Comparison of ENCODE assay signal across 8 cellular contexts in the genomic region with DNA sequence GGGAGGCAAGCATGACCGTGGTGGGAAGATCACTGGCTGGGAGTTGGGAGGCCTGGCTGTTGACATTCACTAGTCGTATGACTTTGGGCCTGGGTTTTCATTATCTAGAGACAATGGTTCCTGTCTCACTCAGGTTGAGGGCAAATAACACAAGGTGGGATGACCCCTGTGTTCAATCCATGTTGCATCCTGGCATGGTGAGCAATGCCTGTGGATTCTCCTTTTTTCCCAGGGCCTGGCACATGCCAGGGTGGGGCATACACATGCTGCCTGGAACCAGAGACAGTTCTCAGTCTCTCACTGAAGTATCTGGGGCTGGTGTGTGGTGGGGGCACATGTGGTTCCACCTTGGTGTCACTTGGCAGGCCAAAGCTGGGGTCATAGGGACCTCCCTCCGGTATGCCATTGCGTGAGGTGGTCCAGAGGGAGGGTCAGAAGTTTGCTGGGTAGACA. TPM values are rescaled to one million over a fixed set of nuclear protein-coding genes. Genes with fewer than 3 reads are reported as not detected.
DNase-seq lines count a peak whose midpoint lies in the region; ATAC-seq, FAIRE-seq and TF ChIP-seq lines count a peak whose summit lies in the region.

No MANE protein-coding gene starts in this region.

- no peak for ATAC-seq in Panc1

- TF ChIP-seq CTCF in Panc1 (IDR thresholded peaks at IDR 0.05) = no peak
- TF ChIP-seq CTCF in endothelial cell of umbilical vein (IDR thresholded peaks at IDR 0.05; ENCODE audit: extremely low read depth in 1 of 2, insufficient read depth in 1 of 2, low read depth in 1 of 2, low read length in 2 of 2) = no peak
- TF ChIP-seq CTCF in osteocyte (IDR thresholded peaks at IDR 0.05) = no peak

- CTCF ChIA-PET in Panc1 (lab: Charles Lee) (no interaction called here), endothelial cell of umbilical vein (lab: Charles Lee) (interaction anchor here (1.0 to 1.3 kb wide), 3 partner anchors 22 to 45 kb away, joined by 3 to 6 read pairs (median 3); no protein-coding TSS in a partner anchor)

- peak overlapping the region; percentile 20 to 57 (median 45); a peak in 15 of 20 replicates for H3K4me3 ChIP-seq in BLaER1 treated with 17β-estradiol and CSF1 and Interleukin-3, amounts not matched to agents 10 nM and 100 nM
- H3K4me3 ChIP-seq in Panc1 (ENCODE audit: low read depth in 2 of 2, low read length in 2 of 2) = peak overlapping the region in 1 of 2 experiments; percentile 52; a peak in 2 of 4 replicates
- no peak overlapping the region for H3K4me3 ChIP-seq in endothelial cell of umbilical vein (replicated peaks in 1 of 3; ENCODE audit: insufficient read depth in 1 of 3, low read depth in 1 of 3, low read length in 3 of 3)

- BruUV-seq in Panc1 (replicated peaks; lab: Mats Ljungman, UMichigan) = no TSS peak
- no TSS peak for BruUV-seq in endothelial cell of umbilical vein (replicated peaks; lab: Mats Ljungman, UMichigan)

- peak overlapping the region; percentile 93 for H3K27ac Mint-ChIP-seq in osteocyte (ENCODE audit: unreplicated experiment)

- no peaks in the 10 kb centered on the region for H3K9me1 ChIP-seq in endothelial cell of umbilical vein (replicated peaks; ENCODE audit: control insufficient read depth, extremely low read depth, insufficient read depth, low read length)

- no peaks in the 10 kb centered on the region for H3K27me3 ChIP-seq in BLaER1 treated with 17β-estradiol and CSF1 and Interleukin-3, amounts not matched to agents 10 nM and 100 nM
- no peaks in the 10 kb centered on the region for H3K27me3 ChIP-seq in Panc1 (ENCODE audit: control insufficient read depth, insufficient read depth, low read length)
- no peaks in the 10 kb centered on the region for H3K27me3 ChIP-seq in endothelial cell of umbilical vein (ENCODE audit: control insufficient read depth in 2 of 2, insufficient read depth in 2 of 2, low read length in 2 of 2)

- H2AFZ ChIP-seq in endothelial cell of umbilical vein (ENCODE audit: low read depth, low read length) = no peak overlapping the region

- no peaks in the 10 kb centered on the region for H3K36me3 Mint-ChIP-seq in osteocyte (ENCODE audit: unreplicated experiment)

- no peak for TF ChIP-seq POLR2A in endothelial cell of umbilical vein (IDR thresholded peaks at IDR 0.05; ENCODE audit: low read depth, low read length)

- peak overlapping the region; percentile 65 for H3K4me3 Mint-ChIP-seq in osteocyte (ENCODE audit: unreplicated experiment)

- no peaks in the 10 kb centered on the region for H3K27me3 Mint-ChIP-seq in osteocyte (ENCODE audit: unreplicated experiment)

- FAIRE-seq in endothelial cell of umbilical vein (lab: Jason Lieb, UNC) = no peak

- H3K9me3 ChIP-seq in BLaER1 treated with 17β-estradiol and CSF1 and Interleukin-3, amounts not matched to agents 10 nM and 100 nM (replicated peaks in 1 of 11) = no peaks in the 10 kb centered on the region
- H3K9me3 ChIP-seq in Panc1 (ENCODE audit: control insufficient read depth, insufficient read depth, low read depth, low read length) (no peaks in the 10 kb centered on the region), endothelial cell of umbilical vein (replicated peaks; ENCODE audit: control insufficient read depth, insufficient read depth, low read length) (no peaks in the 10 kb centered on the region)

- H3K4me2 ChIP-seq in BLaER1 treated with 17β-estradiol and CSF1 and Interleukin-3, amounts not matched to agents 10 nM and 100 nM = peak overlapping the region; percentile 93 to 99 (median 97)
- H3K4me2 ChIP-seq in endothelial cell of umbilical vein (ENCODE audit: insufficient read depth, low read length) = peak overlapping the region; percentile 60

- H3K9me3 Mint-ChIP-seq in osteocyte (ENCODE audit: unreplicated experiment) = no peaks in the 10 kb centered on the region

- H4K20me1 ChIP-seq in BLaER1 treated with 17β-estradiol and CSF1 and Interleukin-3, amounts not matched to agents 10 nM and 100 nM = peaks cover 0 to 9% (median 0%) of the 10 kb centered on the region in 11 experiments; a peak in 2 of 22 replicates
- no peaks in the 10 kb centered on the region for H4K20me1 ChIP-seq in endothelial cell of umbilical vein (replicated peaks; ENCODE audit: control insufficient read depth, extremely low read depth, insufficient read depth, low read length)

- no peaks in the 10 kb centered on the region for H3K36me3 ChIP-seq in BLaER1 treated with 17β-estradiol and CSF1 and Interleukin-3, amounts not matched to agents 10 nM and 100 nM
- H3K36me3 ChIP-seq in Panc1 (ENCODE audit: control insufficient read depth, insufficient read depth, low read length) (no peaks in the 10 kb centered on the region), endothelial cell of umbilical vein (ENCODE audit: control insufficient read depth in 2 of 2, extremely low read depth in 1 of 2, insufficient read depth in 2 of 2, low read length in 2 of 2) (no peaks in the 10 kb centered on the region)

- POLR2A ChIA-PET in Panc1 (lab: Charles Lee) (interaction anchor here (0.6 kb wide), 2 partner anchors 24 to 239 kb away, joined by 3 to 4 read pairs; no protein-coding TSS in a partner anchor), endothelial cell of umbilical vein (lab: Charles Lee) (no interaction called here)

- dilution Hi-C loops in endothelial cell of umbilical vein (cut with MboI; ENCODE audit: extremely low pct_ligation_motif_present, low sequenced_read_pairs) = no loop called here

- peaks cover 2% of the 10 kb centered on the region for H3K79me2 ChIP-seq in endothelial cell of umbilical vein (ENCODE audit: control insufficient read depth, insufficient read depth, low read length)

- no peak for DNase-seq in Panc1 (ENCODE audit: low read depth, low spot score)
- no peak for DNase-seq in endothelial cell of umbilical vein (ENCODE audit: low read depth, low spot score)
- no peak for DNase-seq in osteocyte (ENCODE audit: extremely low spot score, unreplicated experiment)
- DNase-seq in effector CD4-positive, alpha-beta T cell = no peak
- no peak for DNase-seq in NCI-H2171 treated with DMSO at 0.1 percent for 48 hours (lab: John Stamatoyannopoulos, UW)
- no peak for DNase-seq in NCI-H510A treated with DMSO at 0.1 percent for 48 hours (lab: John Stamatoyannopoulos, UW)
- no peak for DNase-seq in activated CD4-positive, CD25-positive, alpha-beta regulatory T cell treated with anti-CD3 and anti-CD28 coated beads, Interleukin-2, amount 50 U/mL, for 72 hours

- in situ Hi-C loops in Panc1 (cut with HindIII; ENCODE audit: low pct_unique_long_range_greater_than_20kb, low sequenced_read_pairs) = no loop called here

- H3K4me1 ChIP-seq in BLaER1 treated with 17β-estradiol and CSF1 and Interleukin-3, amounts not matched to agents 10 nM and 100 nM = peaks cover 92 to 97% (median 96%) of the 10 kb centered on the region in 10 experiments
- H3K4me1 ChIP-seq in Panc1 (ENCODE audit: control insufficient read depth, insufficient read depth, low read length) (peaks cover 74% of the 10 kb centered on the region), endothelial cell of umbilical vein (ENCODE audit: control insufficient read depth, extremely low read depth, insufficient read depth, low read length) (peaks cover 48% of the 10 kb centered on the region)

- H3K27ac ChIP-seq in BLaER1 treated with 17β-estradiol and CSF1 and Interleukin-3, amounts not matched to agents 10 nM and 100 nM = peak overlapping the region; percentile 30 to 93 (median 85); a peak in 21 of 22 replicates
- H3K27ac ChIP-seq in Panc1 (ENCODE audit: low read length) (peak overlapping the region; percentile 78), endothelial cell of umbilical vein (ENCODE audit: insufficient read depth, low read depth, low read length) (no peak overlapping the region)

- intact Hi-C loops in Panc1 (cut with micrococcal nuclease; ENCODE audit: unreplicated experiment) = no loop called here
- intact Hi-C loops in endothelial cell of umbilical vein (cut with micrococcal nuclease) = no loop called here

- peaks cover 89% of the 10 kb centered on the region for H3K4me1 Mint-ChIP-seq in osteocyte (ENCODE audit: unreplicated experiment)

- peak overlapping the region; percentile 61 to 85 (median 76) for H3K9ac ChIP-seq in BLaER1 treated with 17β-estradiol and CSF1 and Interleukin-3, amounts not matched to agents 10 nM and 100 nM
- H3K9ac ChIP-seq in endothelial cell of umbilical vein (replicated peaks; ENCODE audit: extremely low read depth, insufficient read depth, low read length) = no peak overlapping the region

RNA-seq across cellular contexts. Expression of gene THRA, which starts 5.4 kb away (rescaled TPM):
- 11.7 TPM for total RNA-seq in Panc1 (2021; ENCODE audit: unreplicated experiment)
- polyA plus RNA-seq in Panc1 (2012; ENCODE audit: insufficient read length) = 13.6 TPM
- 24.9 and 29.6 TPM in 2 replicates for total RNA-seq in endothelial cell of umbilical vein
- 17.4 and 18.8 TPM in 2 replicates for polyA plus RNA-seq in endothelial cell of umbilical vein
- 17.9 and 18.5 TPM in 2 replicates for polyA plus RNA-seq in endothelial cell of umbilical vein (2011; cell fraction: cytosol; rRNA removed)
- 14.3 and 20.5 TPM in 2 replicates for polyA plus RNA-seq in endothelial cell of umbilical vein (2011; cell fraction: nucleus; rRNA removed)
- polyA plus RNA-seq in endothelial cell of umbilical vein (2012) = 22.3 and 27.8 TPM in 2 replicates
- 18.1 and 19.7 TPM in 2 replicates for polyA minus RNA-seq in endothelial cell of umbilical vein
- 7.4 TPM for polyA minus RNA-seq in endothelial cell of umbilical vein (2011; cell fraction: cytosol; rRNA and poly(A)+ RNA removed)
- 6.3 and 8.5 TPM in 2 replicates for polyA minus RNA-seq in endothelial cell of umbilical vein (2011; cell fraction: nucleus; rRNA and poly(A)+ RNA removed)
- total RNA-seq in osteocyte = 44.6 and 46.3 TPM in 2 replicates

RNA-seq across cellular contexts. Expression of gene MED24, which starts 13.9 kb away (rescaled TPM):
- total RNA-seq in Panc1 (2021; ENCODE audit: unreplicated experiment) = 93.9 TPM
- polyA plus RNA-seq in Panc1 (2012; ENCODE audit: insufficient read length) = 89.2 TPM
- total RNA-seq in endothelial cell of umbilical vein = 120 and 124 TPM in 2 replicates
- polyA plus RNA-seq in endothelial cell of umbilical vein = 120 and 122 TPM in 2 replicates
- polyA plus RNA-seq in endothelial cell of umbilical vein (2011; cell fraction: cytosol; rRNA removed) = 98.6 and 101 TPM in 2 replicates
- polyA plus RNA-seq in endothelial cell of umbilical vein (2011; cell fraction: nucleus; rRNA removed) = 353 and 444 TPM in 2 replicates
- 97.1 and 98.7 TPM in 2 replicates for polyA plus RNA-seq in endothelial cell of umbilical vein (2012)
- 152 and 208 TPM in 2 replicates for polyA minus RNA-seq in endothelial cell of umbilical vein
- polyA minus RNA-seq in endothelial cell of umbilical vein (2011; cell fraction: cytosol; rRNA and poly(A)+ RNA removed) = 84.2 TPM
- polyA minus RNA-seq in endothelial cell of umbilical vein (2011; cell fraction: nucleus; rRNA and poly(A)+ RNA removed) = 180 and 192 TPM in 2 replicates
- 74.5 and 96.2 TPM in 2 replicates for total RNA-seq in osteocyte

RNA-seq across cellular contexts. Expression of gene NR1D1, which starts 32.2 kb away (rescaled TPM):
- 8.8 TPM for total RNA-seq in Panc1 (2021; ENCODE audit: unreplicated experiment)
- polyA plus RNA-seq in Panc1 (2012; ENCODE audit: insufficient read length) = 8.6 TPM
- 5.2 and 6.1 TPM in 2 replicates for total RNA-seq in endothelial cell of umbilical vein
- 2.3 and 2.5 TPM in 2 replicates for polyA plus RNA-seq in endothelial cell of umbilical vein
- polyA plus RNA-seq in endothelial cell of umbilical vein (2011; cell fraction: cytosol; rRNA removed) = 2.5 and 3.0 TPM in 2 replicates
- 7.6 and 11.8 TPM in 2 replicates for polyA plus RNA-seq in endothelial cell of umbilical vein (2011; cell fraction: nucleus; rRNA removed)
- 5.3 and 8.8 TPM in 2 replicates for polyA plus RNA-seq in endothelial cell of umbilical vein (2012)
- 2.2 and 3.5 TPM in 2 replicates for polyA minus RNA-seq in endothelial cell of umbilical vein
- polyA minus RNA-seq in endothelial cell of umbilical vein (2011; cell fraction: cytosol; rRNA and poly(A)+ RNA removed) = 3.9 TPM
- 6.3 and 11.7 TPM in 2 replicates for polyA minus RNA-seq in endothelial cell of umbilical vein (2011; cell fraction: nucleus; rRNA and poly(A)+ RNA removed)
- 6.1 and 6.9 TPM in 2 replicates for total RNA-seq in osteocyte

RNA-seq across cellular contexts. Expression of gene CSF3, which starts 52.9 kb away (rescaled TPM):
- total RNA-seq in Panc1 (2021; ENCODE audit: unreplicated experiment) (not detected), endothelial cell of umbilical vein (2.4 and 2.9 TPM in 2 replicates), osteocyte (not detected in 2 replicates)
- polyA plus RNA-seq in Panc1 (2012; ENCODE audit: insufficient read length) = not detected
- 0.80 and 1.0 TPM in 2 replicates for polyA plus RNA-seq in endothelial cell of umbilical vein
- polyA plus RNA-seq in endothelial cell of umbilical vein (2011; cell fraction: cytosol; rRNA removed) = 0.96 and 1.5 TPM in 2 replicates
- polyA plus RNA-seq in endothelial cell of umbilical vein (2011; cell fraction: nucleus; rRNA removed) = 2.5 and 2.7 TPM in 2 replicates
- polyA plus RNA-seq in endothelial cell of umbilical vein (2012) = 1.6 and 3.1 TPM in 2 replicates
- 0.21 and 0.51 TPM in 2 replicates for polyA minus RNA-seq in endothelial cell of umbilical vein
- not detected for polyA minus RNA-seq in endothelial cell of umbilical vein (2011; cell fraction: cytosol; rRNA and poly(A)+ RNA removed)
- 0.72 and 1.8 TPM in 2 replicates for polyA minus RNA-seq in endothelial cell of umbilical vein (2011; cell fraction: nucleus; rRNA and poly(A)+ RNA removed)

RNA-seq across cellular contexts. Expression of gene MSL1, which starts 53.6 kb away (rescaled TPM):
- total RNA-seq in Panc1 (2021; ENCODE audit: unreplicated experiment) (96.3 TPM), endothelial cell of umbilical vein (90.8 and 95.0 TPM in 2 replicates), osteocyte (85.9 and 86.8 TPM in 2 replicates)
- polyA plus RNA-seq in Panc1 (2012; ENCODE audit: insufficient read length) = 48.8 TPM
- polyA plus RNA-seq in endothelial cell of umbilical vein = 27.7 and 30.9 TPM in 2 replicates
- polyA plus RNA-seq in endothelial cell of umbilical vein (2011; cell fraction: cytosol; rRNA removed) = 44.4 and 44.8 TPM in 2 replicates
- 136 and 195 TPM in 2 replicates for polyA plus RNA-seq in endothelial cell of umbilical vein (2011; cell fraction: nucleus; rRNA removed)
- 67.5 and 74.7 TPM in 2 replicates for polyA plus RNA-seq in endothelial cell of umbilical vein (2012)
- polyA minus RNA-seq in endothelial cell of umbilical vein = 36.7 and 37.8 TPM in 2 replicates
- 29.3 TPM for polyA minus RNA-seq in endothelial cell of umbilical vein (2011; cell fraction: cytosol; rRNA and poly(A)+ RNA removed)
- 39.9 and 47.9 TPM in 2 replicates for polyA minus RNA-seq in endothelial cell of umbilical vein (2011; cell fraction: nucleus; rRNA and poly(A)+ RNA removed)

Comparison
In these comparisons a context has a peak if more than half of its experiments do, and no peak if none do; other contexts are left out.
1. H3K4me3 ChIP-seq: peak in BLaER1 treated with 17β-estradiol and CSF1 and Interleukin-3, amounts not matched to agents 10 nM and 100 nM (10 of 10); none in endothelial cell of umbilical vein (0 of 3).